Comparison of ENCODE assay signal across 18 cellular contexts in the genomic region with DNA sequence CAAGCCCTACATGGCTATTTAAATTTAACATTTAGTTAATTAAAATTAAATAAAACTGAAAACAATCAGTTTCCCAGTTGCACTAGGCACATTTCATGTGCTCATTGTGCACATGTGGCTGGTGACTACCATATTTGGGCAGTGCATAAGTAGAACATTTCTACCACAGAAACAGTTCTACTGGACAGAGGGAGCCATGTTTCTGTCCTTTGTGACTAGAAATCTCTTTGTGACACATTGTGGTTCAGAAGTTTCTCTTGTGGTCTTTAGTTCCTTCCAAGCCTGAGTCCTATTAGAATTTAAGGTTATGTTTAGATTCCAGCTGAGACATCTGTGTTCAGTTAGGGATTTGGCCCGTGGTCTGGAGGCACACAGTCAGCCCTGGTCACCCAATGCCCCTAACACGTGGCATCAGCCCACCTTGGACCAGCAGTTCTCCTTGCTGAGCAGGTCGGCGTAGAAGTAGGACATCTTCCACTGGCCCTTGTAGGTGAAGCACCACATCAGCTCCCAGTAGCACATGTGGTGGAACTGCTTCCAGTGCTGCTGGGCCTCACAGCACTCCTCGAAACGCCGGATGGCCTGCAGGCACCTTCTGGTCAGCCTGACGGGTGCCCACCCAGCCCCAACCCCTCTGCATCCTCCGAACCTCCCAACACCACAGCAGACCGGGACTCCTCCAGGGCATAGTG. TPM values are rescaled to one million over a fixed set of nuclear protein-coding genes. Genes with fewer than 3 reads are reported as not detected.
DNase-seq lines count a peak whose midpoint lies in the region; ATAC-seq, FAIRE-seq and TF ChIP-seq lines count a peak whose summit lies in the region.
"Had no signal": no experiment of that assay in that cellular context is flagged by ENCODE, and none has a peak within 500 bp of the region (broad histone marks: within the 10 kb centered on the region; RNA-seq: fewer than 3 reads in every experiment).

No MANE protein-coding gene starts in this region.

- no peak overlapping the region for H3K23ac ChIP-seq in mesenchymal stem cell (ENCODE audit: low read length in 2 of 2)

- TF ChIP-seq RAD21 in GM12878 (IDR thresholded peaks at IDR 0.05; ENCODE audit: insufficient read depth, low read depth, low read length): no peak

- H2BK15ac ChIP-seq in mesenchymal stem cell (ENCODE audit: low read depth, poor library complexity, severe bottlenecking): no peak overlapping the region

- H3K4me1 ChIP-seq in GM12878 (ENCODE audit: control insufficient read depth, insufficient read depth, low read length): peaks cover 62% of the 10 kb centered on the region
- peaks cover 38% of the 10 kb centered on the region for H3K4me1 ChIP-seq in mesenchymal stem cell (ENCODE audit: control insufficient read depth, insufficient read depth, low read depth, low read length)

- H2BK5ac ChIP-seq in mesenchymal stem cell (ENCODE audit: low read depth, low read length, poor library complexity, severe bottlenecking): no peak overlapping the region

- no peak overlapping the region for H3K18ac ChIP-seq in mesenchymal stem cell (ENCODE audit: low read depth in 1 of 2, low read length in 2 of 2)

- no peak overlapping the region for H2AK5ac ChIP-seq in mesenchymal stem cell (ENCODE audit: low read length, severe bottlenecking)

- DNase-seq in GDM1 (lab: John Stamatoyannopoulos, UW) (peak; percentile 29), GM12878 (ENCODE audit: low read depth, low spot score) (peak; percentile 39), sciatic nerve (ENCODE audit: low spot score) (no peak), mesenchymal stem cell (no peak), NCI-H1694 (lab: John Stamatoyannopoulos, UW) (no peak)
- DNase-seq: amniotic stem cell, DMS153, erythroblast, GOT3, NCI-H1417, PC-9, SW 1271, tibial artery had no signal

- no peak overlapping the region for H2BK12ac ChIP-seq in mesenchymal stem cell (ENCODE audit: low read length in 2 of 2)

- TF ChIP-seq CTCF in GM12878 (IDR thresholded peaks at IDR 0.05 in 2 of 3, conservative IDR thresholded peaks at IDR 0.05 in 1 of 3; ENCODE audit: control insufficient read depth in 2 of 3, extremely low read depth in 1 of 3, insufficient read depth in 1 of 3, low read depth in 3 of 3, low read length in 3 of 3): no peak

- POLR2A ChIA-PET in GM12878 (lab: Charles Lee): no interaction called here

- RAD21 ChIA-PET in GM12878 (lab: Charles Lee; ENCODE audit: unreplicated experiment): no interaction called here

- no peaks in the 10 kb centered on the region for H3K79me2 ChIP-seq in GM12878 (ENCODE audit: control insufficient read depth, insufficient read depth, low read length)

- in situ Hi-C loops in GM12878 (cut with MboI): no loop called here

- H2BK120ac ChIP-seq in mesenchymal stem cell (ENCODE audit: low read depth, low read length): no peak overlapping the region

- FAIRE-seq in GM12878 (lab: Jason Lieb, UNC): no peak
- FAIRE-seq: colon had no signal

- no peaks in the 10 kb centered on the region for H3K36me3 ChIP-seq in GM12878 (ENCODE audit: control insufficient read depth in 2 of 2, insufficient read depth in 2 of 2, low read length in 1 of 2)
- no peaks in the 10 kb centered on the region for H3K36me3 ChIP-seq in mesenchymal stem cell (ENCODE audit: control insufficient read depth in 1 of 2, insufficient read depth in 2 of 2, low read depth in 1 of 2, low read length in 2 of 2)
- H3K36me3 ChIP-seq: tibial artery had no signal

- WGBS in GM12878 (ENCODE audit: insufficient coverage, insufficient replicate concordance, low lambda C conversion rate, missing lambda C conversion rate): 80% methylated on average over 10 of the region's 10 CpGs
- 93% methylated on average over 10 of the region's 10 CpGs for WGBS in mesenchymal stem cell

- no peak overlapping the region for H4K91ac ChIP-seq in mesenchymal stem cell (ENCODE audit: low read length)

- H4K8ac ChIP-seq in mesenchymal stem cell (ENCODE audit: low read length): no peak overlapping the region

- intact Hi-C loops in GM12878 (cut with micrococcal nuclease; ENCODE audit: unreplicated experiment): no loop called here
- intact Hi-C loops in sciatic nerve (cut with DNase I): no loop called here

- H3K27ac ChIP-seq in GM12878 (ENCODE audit: control insufficient read depth, insufficient read depth): peak overlapping the region; percentile 16
- no peak overlapping the region for H3K27ac ChIP-seq in mesenchymal stem cell (ENCODE audit: low read length, poor library complexity, severe bottlenecking)
- H3K27ac ChIP-seq: PC-9, tibial artery had no signal

- ATAC-seq in GM19395 (IDR thresholded peaks at IDR 0.05; ENCODE audit: unreplicated experiment) (peak; percentile 43), HG03432 (IDR thresholded peaks at IDR 0.05; ENCODE audit: unreplicated experiment) (peak; percentile 19), GM12878 (peak; percentile 55), sciatic nerve (no peak), HG03025 (IDR thresholded peaks at IDR 0.05; ENCODE audit: low FRiP score, unreplicated experiment) (no peak)
- ATAC-seq: WTC11 had no signal

- no peak overlapping the region; the same call in 1 of the 2 replicates for H2AFZ ChIP-seq in GM12878 (ENCODE audit: control insufficient read depth, low read depth, low read length)
- H2AFZ ChIP-seq in mesenchymal stem cell (ENCODE audit: low read depth, low read length): no peak overlapping the region
- H2AFZ ChIP-seq: PC-9 had no signal

- H4K20me1 ChIP-seq in GM12878 (ENCODE audit: control insufficient read depth, insufficient read depth): no peaks in the 10 kb centered on the region

- CTCF ChIA-PET in GM12878 (lab: Yijun Ruan, JAX): interaction anchor here (2.1 kb wide), 1 partner anchor 110 kb away, joined by 7 read pairs; no protein-coding TSS in a partner anchor

- no peak overlapping the region for H3K14ac ChIP-seq in mesenchymal stem cell (ENCODE audit: low read length in 2 of 2)

- H3K27me3 ChIP-seq in GM12878 (replicated peaks in 1 of 2; ENCODE audit: control insufficient read depth in 2 of 2, insufficient read depth in 2 of 2, low read length in 1 of 2) (no peaks in the 10 kb centered on the region; a peak in 1 of 4 replicates), mesenchymal stem cell (ENCODE audit: control insufficient read depth in 1 of 2, insufficient read depth in 1 of 2, low read length in 2 of 2) (no peaks in the 10 kb centered on the region)
- H3K27me3 ChIP-seq: tibial artery had no signal

- H3K9ac ChIP-seq in GM12878 (ENCODE audit: control insufficient read depth, insufficient read depth, low read length): no peak overlapping the region
- no peak overlapping the region for H3K9ac ChIP-seq in mesenchymal stem cell (ENCODE audit: low read length)

- H3K79me1 ChIP-seq in mesenchymal stem cell (replicated peaks; ENCODE audit: low read length, poor library complexity, severe bottlenecking): no peaks in the 10 kb centered on the region

- no peak for TF ChIP-seq EP300 in GM12878 (IDR thresholded peaks at IDR 0.05; ENCODE audit: borderline replicate concordance in 1 of 2, control insufficient read depth in 1 of 2, low read depth in 2 of 2, low read length in 2 of 2)

- SMC1A ChIA-PET in GM12878 (lab: Charles Lee; ENCODE audit: uncharacterized antibody, unreplicated experiment): no interaction called here

- no peak overlapping the region for H3K4me3 ChIP-seq in GM12878
- no peak overlapping the region for H3K4me3 ChIP-seq in mesenchymal stem cell (ENCODE audit: insufficient read depth in 1 of 2, low read depth in 1 of 2, low read length in 2 of 2)
- H3K4me3 ChIP-seq: PC-9, tibial artery had no signal

- H3K4me2 ChIP-seq in GM12878 (ENCODE audit: control insufficient read depth, insufficient read depth) (peak overlapping the region; percentile 6; the same call in 1 of the 2 replicates), mesenchymal stem cell (ENCODE audit: low read length, poor library complexity, severe bottlenecking) (no peak overlapping the region)
- H3K4me2 ChIP-seq: PC-9 had no signal

- no peak for TF ChIP-seq POLR2A in GM12878 (IDR thresholded peaks at IDR 0.05; ENCODE audit: low read depth, low read length)

- no TSS peak for BruUV-seq in GM12878 (replicated peaks; lab: Mats Ljungman, UMichigan)

- no peak overlapping the region for H3K4ac ChIP-seq in mesenchymal stem cell (ENCODE audit: low read depth in 1 of 2, low read length in 2 of 2)

- H3K9me3 ChIP-seq in GM12878 (replicated peaks; ENCODE audit: control insufficient read depth, insufficient read depth, low read length): no peaks in the 10 kb centered on the region; the same call in 2 of the 3 replicates
- no peaks in the 10 kb centered on the region for H3K9me3 ChIP-seq in mesenchymal stem cell (ENCODE audit: control insufficient read depth, low read length)
- H3K9me3 ChIP-seq: tibial artery had no signal

TF ChIP-seq in GM12878, 131 proteins besides CTCF, POLR2A, EP300 and RAD21 (continues in another document):
- peak; percentile 41; the same call in 1 of the 2 replicates for TF ChIP-seq YY1 (IDR thresholded peaks at IDR 0.05; ENCODE audit: low read depth, low read length)
- TF ChIP-seq KAT2A (conservative IDR thresholded peaks at IDR 0.05; ENCODE audit: control insufficient read depth, low read depth, low read length): no peak
- TF ChIP-seq IKZF1 (conservative IDR thresholded peaks at IDR 0.05): no peak
- TF ChIP-seq ZNF622 (IDR thresholded peaks at IDR 0.05): no peak
- TF ChIP-seq NRF1 (conservative IDR thresholded peaks at IDR 0.05; ENCODE audit: low read depth, low read length): no peak
- TF ChIP-seq SMC3 (IDR thresholded peaks at IDR 0.05; ENCODE audit: borderline replicate concordance, low read length): no peak
- peak; percentile 84 for TF ChIP-seq RUNX3 (IDR thresholded peaks at IDR 0.05; ENCODE audit: low read length)

RNA-seq across cellular contexts. Expression of a gene that starts 29.1 kb away (rescaled TPM):
- 2.0 and 2.7 TPM in 2 replicates for total RNA-seq in GM12878 (2013; cell fraction: nucleolus; rRNA removed)
- total RNA-seq in GM12878 (2014; rRNA removed): 0.82 and 1.6 TPM in 2 replicates
- total RNA-seq in GM12878 (2014; rRNA removed; fragmentation: Illumina TruSeq; extraction: Trizol): 1.3 and 1.4 TPM in 2 replicates
- total RNA-seq in GM12878 (2021): 1.5 and 3.5 TPM in 2 replicates
- polyA plus RNA-seq in GM12878 (2011; ENCODE audit: low read depth): 1.1 TPM
- 0.19 and 0.50 TPM in 2 replicates for polyA plus RNA-seq in GM12878 (2011; rRNA removed)
- 0.10 and 0.15 TPM in 2 replicates for polyA plus RNA-seq in GM12878 (2011; cell fraction: cytosol; rRNA removed)
- polyA plus RNA-seq in GM12878 (2011; cell fraction: nucleus; rRNA removed): 0.18 and 0.48 TPM in 2 replicates
- 0.22 and 1.00 TPM in 2 replicates for polyA plus RNA-seq in GM12878 (2012)
- polyA plus RNA-seq in GM12878 (2014; fragmentation: Illumina TruSeq; extraction: Trizol): 1.2 and 1.5 TPM in 2 replicates
- 1 to 10 TPM in 1 of 2 experiments, under 1 TPM in 1; 0.75 to 1.1 TPM for polyA plus RNA-seq in GM12878 (2014; fragmentation: Nextera tagmentation; extraction: Ambion mirVana)
- 1.5 and 3.0 TPM in 2 replicates for polyA plus RNA-seq in GM12878 (2014; rRNA removed)
- polyA plus RNA-seq in GM12878 (2016; fragmentation: Nextera tagmentation; extraction: Ambion mirVana): under 1 TPM; 0.18 to 0.94 TPM
- polyA minus RNA-seq in GM12878 (2011; rRNA and poly(A)+ RNA removed): 0.10 and 0.15 TPM in 2 replicates
- not detected in 2 replicates for polyA minus RNA-seq in GM12878 (2011; cell fraction: cytosol; rRNA and poly(A)+ RNA removed)
- under 0.01 and 0.10 TPM in 2 replicates for polyA minus RNA-seq in GM12878 (2011; cell fraction: nucleus; rRNA and poly(A)+ RNA removed)
- total RNA-seq in sciatic nerve: 1.2 TPM
- polyA plus RNA-seq in mesenchymal stem cell (2013, experiment 1 of 2): 2.3 TPM
- 2.4 TPM for polyA plus RNA-seq in mesenchymal stem cell (2013, experiment 2 of 2)

Comparison
In these comparisons a context has a peak if more than half of its experiments do, and no peak if none do; other contexts are left out.
1. DNase-seq: peak in GDM1 (single experiment) and GM12878 (single experiment); none in sciatic nerve (single experiment), mesenchymal stem cell (single experiment) and NCI-H1694 (single experiment).
2. ATAC-seq: peak in GM19395 (single experiment), HG03432 (single experiment) and GM12878 (single experiment); none in sciatic nerve (single experiment) and HG03025 (single experiment).